In the genomic region with DNA sequence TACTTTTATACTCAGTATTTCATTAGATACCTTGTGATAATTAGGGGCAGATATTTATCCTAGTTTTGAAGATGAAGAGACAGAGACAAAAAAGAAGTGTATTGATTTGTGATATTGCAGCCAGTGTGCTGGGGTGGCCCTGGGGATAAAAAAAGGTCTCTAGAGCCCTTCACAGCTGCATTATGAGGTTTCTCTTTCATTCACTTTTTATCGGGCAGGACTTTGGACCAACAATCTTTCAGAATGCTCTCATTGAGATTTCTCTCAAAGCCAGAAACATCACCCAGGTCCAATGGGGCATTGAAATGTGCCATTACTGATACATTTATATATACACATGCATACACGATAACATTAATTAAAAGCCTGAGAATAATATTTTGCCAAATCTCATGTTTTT, we compare ENCODE assay signal across 13 cellular contexts. TPM values are rescaled to one million over a fixed set of nuclear protein-coding genes. Genes with fewer than 3 reads are reported as not detected.
A peak's percentile ranks its signal among the peaks of the same experiment; 100 is the strongest.
DNase-seq lines count a peak whose midpoint lies in the region; ATAC-seq and TF ChIP-seq lines count a peak whose summit lies in the region.
"Had no signal": no experiment of that assay in that cellular context is flagged by ENCODE, and none has a peak within 500 bp of the region (broad histone marks: within the 10 kb centered on the region; RNA-seq: fewer than 3 reads in every experiment).

No MANE protein-coding gene starts in this region.

- H3K4me3 ChIP-seq in Karpas-422 (ENCODE audit: low read length), result no peak overlapping the region
- no peak overlapping the region for H3K4me3 ChIP-seq in right atrium auricular region
- no peak overlapping the region for H3K4me3 ChIP-seq in tibial nerve
- H3K4me3 ChIP-seq: psoas muscle, transverse colon had no signal

- DNase-seq in GM13976 (ENCODE audit: low spot score), result peak; percentile 52
- no peak for DNase-seq in Karpas-422
- no peak for DNase-seq in right atrium auricular region (ENCODE audit: low spot score)
- no peak for DNase-seq in effector CD4-positive, alpha-beta T cell
- no peak for DNase-seq in HuH-7 (ENCODE audit: low spot score)
- DNase-seq in tibial nerve (ENCODE audit: low spot score in 2 of 2), result no peak
- DNase-seq: effector memory CD4-positive, alpha-beta T cell; NCI-H1694; psoas muscle; transverse colon had no signal

- H3K36me3 ChIP-seq in Karpas-422 (ENCODE audit: insufficient read depth, low read length), result peaks cover 57% of the 10 kb centered on the region
- H3K36me3 ChIP-seq in right atrium auricular region, result peaks cover 54% of the 10 kb centered on the region
- peaks cover 0 to 74% (median 0%) of the 10 kb centered on the region in 3 donors for H3K36me3 ChIP-seq in tibial nerve

- peak; percentile 42 for ATAC-seq in GM19328 (IDR thresholded peaks at IDR 0.05; ENCODE audit: unreplicated experiment)
- peak; percentile 70 for ATAC-seq in HG02763 (IDR thresholded peaks at IDR 0.05; ENCODE audit: unreplicated experiment)
- ATAC-seq: psoas muscle had no signal

- H3K9me3 ChIP-seq in Karpas-422 (ENCODE audit: low read length), result no peaks in the 10 kb centered on the region
- no peaks in the 10 kb centered on the region for H3K9me3 ChIP-seq in right atrium auricular region
- no peaks in the 10 kb centered on the region for H3K9me3 ChIP-seq in tibial nerve
- H3K9me3 ChIP-seq: psoas muscle, transverse colon had no signal

- TF ChIP-seq CTCF in GM13976 (IDR thresholded peaks at IDR 0.05; ENCODE audit: borderline replicate concordance, control extremely low read depth, extremely low read depth, insufficient read depth, missing control alignments) (no peak), right atrium auricular region (IDR thresholded peaks at IDR 0.05) (no peak), tibial nerve (IDR thresholded peaks at IDR 0.05) (no peak)

- H4K20me1 ChIP-seq in Karpas-422 (ENCODE audit: insufficient read depth, low read depth, low read length), result no peaks in the 10 kb centered on the region

- no peak for TF ChIP-seq EP300 in tibial nerve (IDR thresholded peaks at IDR 0.05)

- no peak overlapping the region for H3K9ac ChIP-seq in Karpas-422 (ENCODE audit: low read length)

- peaks cover 71% of the 10 kb centered on the region for H3K79me2 ChIP-seq in Karpas-422 (ENCODE audit: low read length)

- no peaks in the 10 kb centered on the region for H3K27me3 ChIP-seq in Karpas-422 (ENCODE audit: low read length)
- no peaks in the 10 kb centered on the region for H3K27me3 ChIP-seq in right atrium auricular region
- no peaks in the 10 kb centered on the region for H3K27me3 ChIP-seq in tibial nerve
- H3K27me3 ChIP-seq: transverse colon had no signal

- H3K27ac ChIP-seq in Karpas-422 (ENCODE audit: low read length) (0 out of 2 replicates have a peak overlapping the region, but pooled peaks have one; percentile 8), right atrium auricular region (no peak overlapping the region), tibial nerve (no peak overlapping the region)
- H3K27ac ChIP-seq: psoas muscle, transverse colon, VCaP had no signal

- H3K9me2 ChIP-seq in Karpas-422 (replicated peaks; ENCODE audit: insufficient read depth, low read length), result no peaks in the 10 kb centered on the region

- H3K4me1 ChIP-seq in Karpas-422 (ENCODE audit: low read length) (peaks cover 11% of the 10 kb centered on the region), right atrium auricular region (peaks cover 0 to 12% of the 10 kb centered on the region in 2 donors), tibial nerve (no peaks in the 10 kb centered on the region)
- H3K4me1 ChIP-seq: transverse colon had no signal

- no peak for TF ChIP-seq POLR2A in tibial nerve (IDR thresholded peaks at IDR 0.05)

- H3K4me2 ChIP-seq in Karpas-422 (ENCODE audit: low read depth, low read length, poor library complexity, severe bottlenecking), result no peak overlapping the region

- in situ Hi-C loops in GM13976 (cut with MboI; ENCODE audit: low sequenced_read_pairs, unreplicated experiment), result no loop called here

- no peak overlapping the region for H2AFZ ChIP-seq in Karpas-422 (ENCODE audit: low read length)

- 71 to 83% methylated on average over 2 of the region's 2 CpGs for WGBS in tibial nerve, 2 donors

RNA-seq across cellular contexts. Expression of gene SELENOT, which starts 20.5 kb away (rescaled TPM):
- 72.8 and 306 TPM in 2 replicates for total RNA-seq in Karpas-422 (2014; rRNA removed; shearing (Covaris generic); ENCODE audit: low replicate concordance)
- total RNA-seq in right atrium auricular region (100 to 1,000 TPM in 1 of 2 donors, 10 to 100 TPM in 1; 73.6 to 137 TPM), tibial nerve (100 to 1,000 TPM in 2 of 4 donors, 10 to 100 TPM in 2; 80.4 to 160 (median 101) TPM)

RNA-seq across cellular contexts. Expression of gene EIF2A, which starts 36.0 kb away (rescaled TPM):
- 147 and 161 TPM in 2 replicates for total RNA-seq in Karpas-422 (2014; rRNA removed; shearing (Covaris generic); ENCODE audit: low replicate concordance)
- 100 to 1,000 TPM in 1 of 2 donors, 10 to 100 TPM in 1; 86.7 to 112 TPM for total RNA-seq in right atrium auricular region
- 100 to 1,000 TPM in 2 of 4 donors, 10 to 100 TPM in 2; 84.7 to 103 (median 100) TPM for total RNA-seq in tibial nerve

RNA-seq across cellular contexts. Expression of gene SERP1, which starts 36.3 kb away (rescaled TPM):
- total RNA-seq in Karpas-422 (2014; rRNA removed; shearing (Covaris generic); ENCODE audit: low replicate concordance), result 168 and 321 TPM in 2 replicates
- total RNA-seq in right atrium auricular region (100 to 1,000 TPM in 1 of 2 donors, 10 to 100 TPM in 1; 96.8 to 102 TPM), tibial nerve (100 to 1,000 TPM; 377 to 593 (median 447) TPM)
